14 cellular contexts compared by ENCODE assay signal in genomic region chr4:108540536-108540935, GRCh38.
DNase-seq lines count a peak whose midpoint lies in the region; ATAC-seq, FAIRE-seq and TF ChIP-seq lines count a peak whose summit lies in the region.
"Had no signal": no experiment of that assay in that cellular context is flagged by ENCODE, and none has a peak within 500 bp of the region (broad histone marks: within the 10 kb centered on the region; RNA-seq: fewer than 3 reads in every experiment).

No MANE protein-coding gene starts in this region.

- peaks cover 40% of the 10 kb centered on the region for H3K36me3 Mint-ChIP-seq in activated naive CD8-positive, alpha-beta T cell treated with anti-CD3 and anti-CD28 coated beads, Interleukin-2, amount 10 ng/mL, durations not matched to agents 7 days and 5 days

- 49% methylated on average over 2 of the region's 2 CpGs for WGBS in esophagus muscularis mucosa

- ATAC-seq in GM19463 (IDR thresholded peaks at IDR 0.05; ENCODE audit: unreplicated experiment) (peak; percentile 71), left lobe of liver (no peak)
- peak; percentile 39 for ATAC-seq in activated naive CD8-positive, alpha-beta T cell treated with anti-CD3 and anti-CD28 coated beads, Interleukin-2, amount 10 ng/mL, durations not matched to agents 7 days and 5 days (ENCODE audit: low read depth)

- H3K27ac ChIP-seq in BLaER1: no peak overlapping the region
- no peak overlapping the region for H3K27ac ChIP-seq in esophagus muscularis mucosa (replicated peaks in 1 of 4)
- H3K27ac ChIP-seq: adrenal gland, coronary artery had no signal

- H3K4me3 ChIP-seq in BLaER1 (no peak overlapping the region), esophagus muscularis mucosa (no peak overlapping the region)
- H3K4me3 ChIP-seq in Jurkat, Clone E6-1 (ENCODE audit: low read length): no peak overlapping the region
- H3K4me3 ChIP-seq: adrenal gland, coronary artery had no signal

- no peaks in the 10 kb centered on the region for H3K27me3 Mint-ChIP-seq in activated naive CD8-positive, alpha-beta T cell treated with anti-CD3 and anti-CD28 coated beads, Interleukin-2, amount 10 ng/mL, durations not matched to agents 7 days and 5 days

- peak; percentile 64 for DNase-seq in Jurkat, Clone E6-1 (ENCODE audit: low read depth, low spot score)
- DNase-seq in activated naive CD8-positive, alpha-beta T cell treated with anti-CD3 and anti-CD28 coated beads, Interleukin-2, amount 10 ng/mL, durations not matched to agents 7 days and 5 days: no peak
- no peak for DNase-seq in HTR-8/SVneo (ENCODE audit: insufficient read length, low spot score)
- DNase-seq in NCI-H146 treated with DMSO at 0.1 percent for 48 hours (lab: John Stamatoyannopoulos, UW; ENCODE audit: unreplicated experiment): no peak
- no peak for DNase-seq in left lobe of liver (ENCODE audit: low spot score)
- DNase-seq in esophagus muscularis mucosa (ENCODE audit: extremely low spot score): no peak
- DNase-seq: adrenal gland, AML-193, EL, NCI-H526 had no signal

- TF ChIP-seq CTCF in esophagus muscularis mucosa (IDR thresholded peaks at IDR 0.05): no peak

- no peaks in the 10 kb centered on the region for H3K27me3 ChIP-seq in BLaER1
- H3K27me3 ChIP-seq in esophagus muscularis mucosa: no peaks in the 10 kb centered on the region
- H3K27me3 ChIP-seq: adrenal gland had no signal

- H3K9me3 ChIP-seq in BLaER1 (peaks cover 29% of the 10 kb centered on the region), esophagus muscularis mucosa (no peaks in the 10 kb centered on the region)
- H3K9me3 ChIP-seq: adrenal gland had no signal

- intact Hi-C loops in esophagus muscularis mucosa (cut with DNase I): no loop called here

- H3K36me3 ChIP-seq in BLaER1 (no peaks in the 10 kb centered on the region), esophagus muscularis mucosa (no peaks in the 10 kb centered on the region)
- H3K36me3 ChIP-seq: adrenal gland had no signal

- POLR2A ChIA-PET in activated naive CD8-positive, alpha-beta T cell treated with anti-CD3 and anti-CD28 coated beads, Interleukin-2, amount 10 ng/mL, durations not matched to agents 7 days and 5 days (lab: Charles Lee): interaction anchor here (0.8 to 1.0 kb wide), 2 partner anchors 9 to 80 kb away, joined by 3 read pairs; partner anchors contain the start of gene RPL34

- H3K4me1 ChIP-seq in BLaER1: peaks cover 50% of the 10 kb centered on the region
- H3K4me1 ChIP-seq in esophagus muscularis mucosa: no peaks in the 10 kb centered on the region
- H3K4me1 ChIP-seq: adrenal gland had no signal

- peak overlapping the region; percentile 56 for H3K4me2 ChIP-seq in BLaER1

- no peak for FAIRE-seq in HTR-8/SVneo (lab: Jason Lieb, UNC)
- FAIRE-seq: RCC 7860 had no signal

- H3K9ac ChIP-seq in BLaER1: no peak overlapping the region

- peak overlapping the region; percentile 63 for H3K27ac Mint-ChIP-seq in activated naive CD8-positive, alpha-beta T cell treated with anti-CD3 and anti-CD28 coated beads, Interleukin-2, amount 10 ng/mL, durations not matched to agents 7 days and 5 days

- no peak for TF ChIP-seq EP300 in esophagus muscularis mucosa (IDR thresholded peaks at IDR 0.05)

- peaks cover 18% of the 10 kb centered on the region for H3K9me3 Mint-ChIP-seq in activated naive CD8-positive, alpha-beta T cell treated with anti-CD3 and anti-CD28 coated beads, Interleukin-2, amount 10 ng/mL, durations not matched to agents 7 days and 5 days

- no peak for TF ChIP-seq POLR2A in esophagus muscularis mucosa (IDR thresholded peaks at IDR 0.05; ENCODE audit: low read depth)

- H3K4me3 Mint-ChIP-seq in activated naive CD8-positive, alpha-beta T cell treated with anti-CD3 and anti-CD28 coated beads, Interleukin-2, amount 10 ng/mL, durations not matched to agents 7 days and 5 days: no peak overlapping the region

- peaks cover 22% of the 10 kb centered on the region for H3K4me1 Mint-ChIP-seq in activated naive CD8-positive, alpha-beta T cell treated with anti-CD3 and anti-CD28 coated beads, Interleukin-2, amount 10 ng/mL, durations not matched to agents 7 days and 5 days

- H4K20me1 ChIP-seq in BLaER1: no peaks in the 10 kb centered on the region
